ENCODE assay signal across 15 cellular contexts in genomic region chr15:76342046-76342381, GRCh38. TPM values are rescaled to one million over a fixed set of nuclear protein-coding genes. Genes with fewer than 3 reads are reported as not detected.
A peak's percentile ranks its signal among the peaks of the same experiment; 100 is the strongest.
DNase-seq lines count a peak whose midpoint lies in the region; ATAC-seq lines count a peak whose summit lies in the region.
"Had no signal": no experiment of that assay in that cellular context is flagged by ENCODE, and none has a peak within 500 bp of the region (broad histone marks: within the 10 kb centered on the region; RNA-seq: fewer than 3 reads in every experiment).

No MANE protein-coding gene starts in this region.

- peak overlapping the region; percentile 60 for H3K4me3 Mint-ChIP-seq in activated CD4-positive, alpha-beta T cell treated with anti-CD3 and anti-CD28 coated beads, Interleukin-2, amount 10 ng/mL, durations not matched to agents 24 days and 14 days
- peak overlapping the region; percentile 65 for H3K4me3 Mint-ChIP-seq in activated T-cell treated with anti-CD3 and anti-CD28 coated beads, Interleukin-2, amount 50 U/mL, for 4 hours
- peak overlapping the region; percentile 67 for H3K4me3 Mint-ChIP-seq in stimulated activated memory B cell treated with anti-CD40 and anti-IgM and Interleukin-4, amounts not matched to agents 10 μg/mL and 1 μg/mL and 100 μg/mL, for 72 hours

- H3K36me3 Mint-ChIP-seq in activated CD4-positive, alpha-beta T cell treated with anti-CD3 and anti-CD28 coated beads, Interleukin-2, amount 10 ng/mL, durations not matched to agents 24 days and 14 days (ENCODE audit: low read depth), result peaks cover 17% of the 10 kb centered on the region
- H3K36me3 Mint-ChIP-seq in activated T-cell treated with anti-CD3 and anti-CD28 coated beads, Interleukin-2, amount 50 U/mL, for 4 hours (ENCODE audit: insufficient read depth), result no peaks in the 10 kb centered on the region
- H3K36me3 Mint-ChIP-seq in stimulated activated memory B cell treated with anti-CD40 and anti-IgM and Interleukin-4, amounts not matched to agents 10 μg/mL and 1 μg/mL and 100 μg/mL, for 72 hours, result no peaks in the 10 kb centered on the region

- no peak overlapping the region for H3K9ac ChIP-seq in iPS-18a (ENCODE audit: low read length)
- H3K9ac ChIP-seq: KMS-11 had no signal

- peak; percentile 59 for DNase-seq in activated CD4-positive, alpha-beta T cell treated with anti-CD3 and anti-CD28 coated beads, Interleukin-2, amount 10 ng/mL, durations not matched to agents 24 days and 14 days
- DNase-seq in activated CD4-positive, alpha-beta T cell treated with anti-CD3 and anti-CD28 coated beads for 4 hours, result no peak
- no peak for DNase-seq in activated T-cell treated with anti-CD3 and anti-CD28 coated beads, Interleukin-2, amount 50 U/mL, for 4 hours
- DNase-seq in cerebellar nuclear complex (lab: John Stamatoyannopoulos, UW) (no peak), SW 1271 (lab: John Stamatoyannopoulos, UW) (no peak), kidney tubule cell (ENCODE audit: low spot score) (no peak)
- DNase-seq: ACHN; activated effector memory CD4-positive, alpha-beta T cell treated with Interleukin-2 at 50 U/mL for 16 hours; effector CD4-positive, alpha-beta T cell; GOT3; mesenchymal stem cell had no signal

- H3K9me3 Mint-ChIP-seq in activated CD4-positive, alpha-beta T cell treated with anti-CD3 and anti-CD28 coated beads, Interleukin-2, amount 10 ng/mL, durations not matched to agents 24 days and 14 days, result no peaks in the 10 kb centered on the region
- H3K9me3 Mint-ChIP-seq in activated T-cell treated with anti-CD3 and anti-CD28 coated beads, Interleukin-2, amount 50 U/mL, for 4 hours, result no peaks in the 10 kb centered on the region
- no peaks in the 10 kb centered on the region for H3K9me3 Mint-ChIP-seq in stimulated activated memory B cell treated with anti-CD40 and anti-IgM and Interleukin-4, amounts not matched to agents 10 μg/mL and 1 μg/mL and 100 μg/mL, for 72 hours

- peaks cover 100% of the 10 kb centered on the region for H3K27me3 ChIP-seq in iPS-18a (ENCODE audit: control insufficient read depth, insufficient read depth, low read length)

- H3K4me1 ChIP-seq in iPS-18a (ENCODE audit: control insufficient read depth, low read depth, low read length), result peaks cover 29% of the 10 kb centered on the region

- ATAC-seq in activated T-cell treated with anti-CD3 and anti-CD28 coated beads, Interleukin-2, amount 50 U/mL, for 4 hours, result no peak
- no peak for ATAC-seq in stimulated activated memory B cell treated with anti-CD40 and anti-IgM and Interleukin-4, amounts not matched to agents 10 μg/mL and 1 μg/mL and 100 μg/mL, for 72 hours

- H3K4me3 ChIP-seq in iPS-18a (ENCODE audit: low read length), result peak overlapping the region; percentile 32

- peaks cover 41% of the 10 kb centered on the region for H3K4me1 Mint-ChIP-seq in activated CD4-positive, alpha-beta T cell treated with anti-CD3 and anti-CD28 coated beads, Interleukin-2, amount 10 ng/mL, durations not matched to agents 24 days and 14 days
- peaks cover 48% of the 10 kb centered on the region for H3K4me1 Mint-ChIP-seq in activated T-cell treated with anti-CD3 and anti-CD28 coated beads, Interleukin-2, amount 50 U/mL, for 4 hours (ENCODE audit: low read depth)
- peaks cover 59% of the 10 kb centered on the region for H3K4me1 Mint-ChIP-seq in stimulated activated memory B cell treated with anti-CD40 and anti-IgM and Interleukin-4, amounts not matched to agents 10 μg/mL and 1 μg/mL and 100 μg/mL, for 72 hours

- peaks cover 77% of the 10 kb centered on the region for H3K27me3 Mint-ChIP-seq in activated CD4-positive, alpha-beta T cell treated with anti-CD3 and anti-CD28 coated beads, Interleukin-2, amount 10 ng/mL, durations not matched to agents 24 days and 14 days
- H3K27me3 Mint-ChIP-seq in activated T-cell treated with anti-CD3 and anti-CD28 coated beads, Interleukin-2, amount 50 U/mL, for 4 hours (ENCODE audit: low read depth), result peaks cover 77% of the 10 kb centered on the region
- H3K27me3 Mint-ChIP-seq in stimulated activated memory B cell treated with anti-CD40 and anti-IgM and Interleukin-4, amounts not matched to agents 10 μg/mL and 1 μg/mL and 100 μg/mL, for 72 hours, result peaks cover 80% of the 10 kb centered on the region

- no peaks in the 10 kb centered on the region for H3K36me3 ChIP-seq in iPS-18a (ENCODE audit: control insufficient read depth, low read depth, low read length)

- intact Hi-C loops in activated CD4-positive, alpha-beta T cell treated with anti-CD3 and anti-CD28 coated beads, Interleukin-2, amount 10 ng/mL, durations not matched to agents 24 days and 14 days (cut with micrococcal nuclease), result no loop called here

- peak overlapping the region; percentile 73 for H3K27ac Mint-ChIP-seq in activated CD4-positive, alpha-beta T cell treated with anti-CD3 and anti-CD28 coated beads, Interleukin-2, amount 10 ng/mL, durations not matched to agents 24 days and 14 days
- peak overlapping the region; percentile 48 for H3K27ac Mint-ChIP-seq in stimulated activated memory B cell treated with anti-CD40 and anti-IgM and Interleukin-4, amounts not matched to agents 10 μg/mL and 1 μg/mL and 100 μg/mL, for 72 hours

- no peak overlapping the region for H3K27ac ChIP-seq in iPS-18a (ENCODE audit: low read length)
- H3K27ac ChIP-seq: KMS-11, skin epidermis had no signal

- peaks cover 4% of the 10 kb centered on the region for H3K9me3 ChIP-seq in iPS-18a (ENCODE audit: control insufficient read depth, low read depth, low read length)

RNA-seq across cellular contexts. Expression of gene ISL2, which starts 5.4 kb away (rescaled TPM):
- total RNA-seq in activated CD4-positive, alpha-beta T cell treated with anti-CD3 and anti-CD28 coated beads, Interleukin-2, amount 10 ng/mL, durations not matched to agents 24 days and 14 days, result 0.31 and 0.89 TPM in 2 replicates
- under 1 TPM in 1 of 3 donors, not detected in 2; 0.11 TPM for total RNA-seq in activated T-cell treated with anti-CD3 and anti-CD28 coated beads, Interleukin-2, amount 50 U/mL, for 4 hours

RNA-seq across cellular contexts. Expression of gene ETFA, which starts 30.7 kb away (rescaled TPM):
- total RNA-seq in activated CD4-positive, alpha-beta T cell treated with anti-CD3 and anti-CD28 coated beads, Interleukin-2, amount 10 ng/mL, durations not matched to agents 24 days and 14 days, result 144 and 146 TPM in 2 replicates
- 100 to 1,000 TPM; 129 to 145 (median 143) TPM for total RNA-seq in activated T-cell treated with anti-CD3 and anti-CD28 coated beads, Interleukin-2, amount 50 U/mL, for 4 hours
